In genomic region chr1:44036409-44037111, GRCh38 we compare ENCODE assay signal across 8 cellular contexts. TPM values are rescaled to one million over a fixed set of nuclear protein-coding genes. Genes with fewer than 3 reads are reported as not detected.
A peak's percentile ranks its signal among the peaks of the same experiment; 100 is the strongest.
DNase-seq lines count a peak whose midpoint lies in the region; ATAC-seq lines count a peak whose summit lies in the region.

No MANE protein-coding gene starts in this region.

- no peak overlapping the region for H3K4me3 ChIP-seq in esophagus (ENCODE audit: low read depth in 1 of 2, low read length in 2 of 2)
- H3K4me3 ChIP-seq in naive thymus-derived CD4-positive, alpha-beta T cell (ENCODE audit: low read length) = no peak overlapping the region

- peak; percentile 88 for ATAC-seq in naive thymus-derived CD4-positive, alpha-beta T cell
- ATAC-seq in stimulated activated naive CD8-positive, alpha-beta T cell treated with anti-CD3 and anti-CD28 coated beads, Interleukin-15, amount 100 ng/mL, for 72 hours = peak; percentile 78
- no peak for ATAC-seq in GM18858 (IDR thresholded peaks at IDR 0.05; ENCODE audit: unreplicated experiment)

- peak overlapping the region in 1 of 10 donors; percentile 1 for H3K4me3 Mint-ChIP-seq in naive thymus-derived CD4-positive, alpha-beta T cell
- H3K4me3 Mint-ChIP-seq in stimulated activated naive CD8-positive, alpha-beta T cell treated with anti-CD3 and anti-CD28 coated beads, Interleukin-15, amount 100 ng/mL, for 72 hours = no peak overlapping the region

- no peaks in the 10 kb centered on the region for H3K27me3 ChIP-seq in esophagus (ENCODE audit: control insufficient read depth in 1 of 2, insufficient read depth in 2 of 2, low read length in 2 of 2)
- no peaks in the 10 kb centered on the region for H3K27me3 ChIP-seq in naive thymus-derived CD4-positive, alpha-beta T cell (ENCODE audit: control insufficient read depth in 2 of 2, insufficient read depth in 2 of 2, low read length in 2 of 2)

- CTCF ChIA-PET in naive thymus-derived CD4-positive, alpha-beta T cell (lab: Charles Lee) = interaction anchor here (0.5 to 5.4 kb wide), 11 partner anchors 10 to 388 kb away, joined by 3 to 87 read pairs (median 4); no protein-coding TSS in a partner anchor

- H3K9me3 Mint-ChIP-seq in naive thymus-derived CD4-positive, alpha-beta T cell = no peaks in the 10 kb centered on the region
- H3K9me3 Mint-ChIP-seq in stimulated activated naive CD8-positive, alpha-beta T cell treated with anti-CD3 and anti-CD28 coated beads, Interleukin-15, amount 100 ng/mL, for 72 hours = no peaks in the 10 kb centered on the region

- H3K27ac Mint-ChIP-seq in naive thymus-derived CD4-positive, alpha-beta T cell = peak overlapping the region in 1 of 9 donors; percentile 18
- H3K27ac Mint-ChIP-seq in stimulated activated naive CD8-positive, alpha-beta T cell treated with anti-CD3 and anti-CD28 coated beads, Interleukin-15, amount 100 ng/mL, for 72 hours = no peak overlapping the region

- WGBS in esophagus, 2 donors = 7 to 9% methylated on average over 6 of the region's 6 CpGs

- DNase-seq in COLO668 (lab: John Stamatoyannopoulos, UW; ENCODE audit: unreplicated experiment) (peak; percentile 81), HT-29 (ENCODE audit: low spot score) (peak; percentile 76), OCI-M1 (lab: John Stamatoyannopoulos, UW) (peak; percentile 90), activated T-cell treated with anti-CD3 and anti-CD28 coated beads for 4 hours (peak; percentile 64)
- peak; percentile 32 to 71 (median 58) for DNase-seq in naive thymus-derived CD4-positive, alpha-beta T cell
- DNase-seq in stimulated activated naive CD8-positive, alpha-beta T cell treated with anti-CD3 and anti-CD28 coated beads, Interleukin-15, amount 100 ng/mL, for 72 hours = peak; percentile 59 to 70

- no peaks in the 10 kb centered on the region for H3K9me3 ChIP-seq in esophagus (ENCODE audit: control insufficient read depth in 2 of 2, insufficient read depth in 1 of 2, low read depth in 1 of 2, low read length in 1 of 2)
- no peaks in the 10 kb centered on the region for H3K9me3 ChIP-seq in naive thymus-derived CD4-positive, alpha-beta T cell (ENCODE audit: control insufficient read depth in 2 of 3, low read length in 3 of 3)

- peaks cover 3 to 17% of the 10 kb centered on the region in 2 donors for H3K4me1 ChIP-seq in esophagus (ENCODE audit: control insufficient read depth in 2 of 2, insufficient read depth in 2 of 2, low read length in 1 of 2)
- H3K4me1 ChIP-seq in naive thymus-derived CD4-positive, alpha-beta T cell (ENCODE audit: control insufficient read depth in 2 of 2, insufficient read depth in 2 of 2, low read length in 2 of 2) = no peaks in the 10 kb centered on the region

- peaks cover 0 to 19% (median 0%) of the 10 kb centered on the region in 7 donors for H3K4me1 Mint-ChIP-seq in naive thymus-derived CD4-positive, alpha-beta T cell
- H3K4me1 Mint-ChIP-seq in stimulated activated naive CD8-positive, alpha-beta T cell treated with anti-CD3 and anti-CD28 coated beads, Interleukin-15, amount 100 ng/mL, for 72 hours = peaks cover 30% of the 10 kb centered on the region

- H3K27me3 Mint-ChIP-seq in naive thymus-derived CD4-positive, alpha-beta T cell = peaks cover 0 to 12% (median 0%) of the 10 kb centered on the region in 5 donors
- H3K27me3 Mint-ChIP-seq in stimulated activated naive CD8-positive, alpha-beta T cell treated with anti-CD3 and anti-CD28 coated beads, Interleukin-15, amount 100 ng/mL, for 72 hours = no peaks in the 10 kb centered on the region

- POLR2A ChIA-PET in naive thymus-derived CD4-positive, alpha-beta T cell (lab: Charles Lee) = no interaction called here

- no peaks in the 10 kb centered on the region for H3K36me3 Mint-ChIP-seq in naive thymus-derived CD4-positive, alpha-beta T cell

- intact Hi-C loops in naive thymus-derived CD4-positive, alpha-beta T cell (cut with micrococcal nuclease) = loop anchor here (1.0 to 10.0 kb wide), 5 partner anchors 31 to 507 kb away; partner anchors contain the start of gene ERI3 (in 1 of the 2)

- no peaks in the 10 kb centered on the region for H3K36me3 ChIP-seq in esophagus (ENCODE audit: control insufficient read depth in 2 of 2, insufficient read depth in 2 of 2, low read length in 1 of 2)
- H3K36me3 ChIP-seq in naive thymus-derived CD4-positive, alpha-beta T cell (ENCODE audit: control insufficient read depth in 2 of 3, insufficient read depth in 3 of 3, low read length in 3 of 3) = no peaks in the 10 kb centered on the region

- H3K27ac ChIP-seq in esophagus (ENCODE audit: low read depth in 2 of 2, low read length in 1 of 2) = peak overlapping the region; percentile 11 to 65
- no peak overlapping the region for H3K27ac ChIP-seq in naive thymus-derived CD4-positive, alpha-beta T cell (ENCODE audit: low read depth, low read length)

RNA-seq across cellular contexts. Expression of gene SLC6A9, which starts 5.3 kb away (rescaled TPM):
- 1.0 and 1.9 TPM in 2 replicates for total RNA-seq in HT-29 (2014; rRNA removed; shearing (Covaris generic))
- polyA plus RNA-seq in esophagus = 10 to 100 TPM; 13.8 to 22.8 TPM
- total RNA-seq in naive thymus-derived CD4-positive, alpha-beta T cell = 1 to 10 TPM in 1 of 5 experiments, under 1 TPM in 3, not detected in 1; 0.37 to 5.0 (median 0.53) TPM
- polyA plus RNA-seq in naive thymus-derived CD4-positive, alpha-beta T cell = under 1 TPM in 1 of 2 donors, not detected in 1; 0.26 TPM

RNA-seq across cellular contexts. Expression of gene CCDC24, which starts 45.2 kb away (rescaled TPM):
- total RNA-seq in HT-29 (2014; rRNA removed; shearing (Covaris generic)) = 8.8 and 9.2 TPM in 2 replicates
- polyA plus RNA-seq in esophagus = 1 to 10 TPM; 4.0 to 7.5 TPM
- 1 to 10 TPM in 4 of 5 experiments, under 1 TPM in 1; 0.40 to 2.9 (median 1.6) TPM for total RNA-seq in naive thymus-derived CD4-positive, alpha-beta T cell
- polyA plus RNA-seq in naive thymus-derived CD4-positive, alpha-beta T cell = under 1 TPM in 1 of 2 donors, not detected in 1; 0.41 TPM

RNA-seq across cellular contexts. Expression of gene B4GALT2, which starts 57.5 kb away (rescaled TPM):
- 153 and 159 TPM in 2 replicates for total RNA-seq in HT-29 (2014; rRNA removed; shearing (Covaris generic))
- 10 to 100 TPM; 22.7 to 30.6 TPM for polyA plus RNA-seq in esophagus
- total RNA-seq in naive thymus-derived CD4-positive, alpha-beta T cell = 10 to 100 TPM in 1 of 5 experiments, 1 to 10 TPM in 2, under 1 TPM in 2; 0.49 to 16.9 (median 1.6) TPM
- polyA plus RNA-seq in naive thymus-derived CD4-positive, alpha-beta T cell = not detected
